ENCODE assay signal across 9 cellular contexts in genomic region chr5:173577817-173578216, GRCh38.
"Had no signal": no experiment of that assay in that cellular context is flagged by ENCODE, and none has a peak within 500 bp of the region (broad histone marks: within the 10 kb centered on the region; RNA-seq: fewer than 3 reads in every experiment).

No MANE protein-coding gene starts in this region.

- H3K9me3 ChIP-seq: HAP-1 had no signal

- H3K4me1 ChIP-seq: HAP-1 had no signal

- H3K27ac ChIP-seq: GM23248 had no signal

- H3K27ac Mint-ChIP-seq: GM23338, H9, HFFc6 had no signal

- H3K4me3 Mint-ChIP-seq: GM23338, H9, HFFc6 had no signal

- DNase-seq: GM23248, GOT3, H7, H9, HCEC 1CT, HFFc6 had no signal

- H3K36me3 ChIP-seq: HAP-1 had no signal

- H3K4me3 ChIP-seq: GM23248, GM23338, HAP-1 had no signal

- ATAC-seq: GM23338, HCT116 had no signal
